ENCODE assay signal across 4 cellular contexts in genomic region chr15:78380143-78380542, GRCh38. TPM values are rescaled to one million over a fixed set of nuclear protein-coding genes. Genes with fewer than 3 reads are reported as not detected.
"Had no signal": no experiment of that assay in that cellular context is flagged by ENCODE, and none has a peak within 500 bp of the region (broad histone marks: within the 10 kb centered on the region; RNA-seq: fewer than 3 reads in every experiment).

No MANE protein-coding gene starts in this region.

RNA-seq across cellular contexts. Expression of gene CRABP1, which starts 40.0 kb away (rescaled TPM):
- total RNA-seq: subcutaneous adipose tissue, upper lobe of right lung, ureter, vagina had no signal
